ENCODE assay signal across 8 cellular contexts in the genomic region with DNA sequence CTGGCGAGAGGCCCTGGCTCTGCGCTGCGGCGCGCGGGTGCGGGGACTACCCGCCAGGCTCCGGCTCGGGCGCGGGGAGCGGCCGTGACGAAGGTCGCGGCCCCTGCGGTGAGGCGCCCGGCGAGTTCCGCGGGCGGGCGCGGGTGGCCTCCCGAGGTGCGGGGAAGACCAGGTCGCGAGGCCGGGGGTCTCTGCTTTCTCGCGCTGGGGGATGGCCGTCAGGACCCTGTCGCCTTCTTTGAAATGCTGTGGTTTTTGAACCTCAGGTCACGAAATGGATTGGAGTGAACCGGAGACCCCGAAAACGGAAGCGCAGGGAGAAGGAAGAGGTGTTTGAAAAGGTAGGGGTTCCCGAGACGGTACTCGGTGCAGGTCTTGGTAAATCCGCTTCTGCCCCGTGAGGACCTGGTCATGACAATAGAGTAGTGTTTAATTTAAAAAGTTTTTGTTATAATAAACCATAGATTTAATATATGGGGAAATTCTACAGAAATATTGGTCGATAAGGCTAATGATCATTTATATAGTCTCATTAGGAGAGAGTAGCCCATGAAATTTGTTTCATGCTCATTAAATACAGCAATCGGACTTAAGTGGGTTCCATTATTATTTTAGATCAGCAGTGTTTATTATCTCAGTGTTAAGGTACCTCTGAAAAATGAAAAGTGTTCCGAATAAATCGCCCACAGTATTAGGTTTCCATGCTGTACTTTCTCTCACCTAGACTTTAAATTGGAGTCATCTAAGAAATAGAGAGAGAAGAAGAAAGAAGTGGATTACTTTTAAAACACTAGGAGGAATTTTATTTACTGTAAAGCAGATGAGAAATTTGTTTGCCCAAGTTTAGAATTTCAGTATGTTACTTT.
DNase-seq lines count a peak whose midpoint lies in the region; ATAC-seq, FAIRE-seq and TF ChIP-seq lines count a peak whose summit lies in the region.

No MANE protein-coding gene starts in this region.

- peak in 2 of 8 donors; percentile 1 for ATAC-seq in heart right ventricle
- no peak for ATAC-seq in Right ventricle myocardium inferior
- peak in 2 of 4 donors; percentile 9 to 30 for ATAC-seq in pancreas
- no peak for ATAC-seq in omental fat pad (ENCODE audit: low FRiP score)
- ATAC-seq in GM18517 (IDR thresholded peaks at IDR 0.05; ENCODE audit: unreplicated experiment) = no peak

- H3K36me3 ChIP-seq in heart right ventricle = peaks cover 0 to 29% (median 3%) of the 10 kb centered on the region in 9 donors
- no peaks in the 10 kb centered on the region for H3K36me3 ChIP-seq in Peyer's patch
- no peaks in the 10 kb centered on the region for H3K36me3 ChIP-seq in esophagus (ENCODE audit: control insufficient read depth in 2 of 2, insufficient read depth in 2 of 2, low read length in 1 of 2)
- no peaks in the 10 kb centered on the region for H3K36me3 ChIP-seq in pancreas

- WGBS in heart right ventricle, 2 donors = 2 to 3% methylated on average over 47 to 49 of the region's 49 CpGs
- WGBS in esophagus, 2 donors = 3 to 4% methylated on average over 35 to 49 of the region's 49 CpGs
- WGBS in pancreas, 2 donors = 1% methylated on average over 49 of the region's 49 CpGs

- no peak for TF ChIP-seq POLR2A in Peyer's patch (IDR thresholded peaks at IDR 0.05)

- peaks cover 0 to 41% (median 0%) of the 10 kb centered on the region in 7 donors for H3K27me3 ChIP-seq in heart right ventricle
- no peaks in the 10 kb centered on the region for H3K27me3 ChIP-seq in Peyer's patch
- H3K27me3 ChIP-seq in esophagus (ENCODE audit: control insufficient read depth in 1 of 2, insufficient read depth in 2 of 2, low read length in 2 of 2) = no peaks in the 10 kb centered on the region
- no peaks in the 10 kb centered on the region for H3K27me3 ChIP-seq in pancreas

- no peak for TF ChIP-seq CTCF in heart right ventricle (IDR thresholded peaks at IDR 0.05)
- no peak for TF ChIP-seq CTCF in Peyer's patch (IDR thresholded peaks at IDR 0.05)
- no peak for TF ChIP-seq CTCF in pancreas (IDR thresholded peaks at IDR 0.05)
- TF ChIP-seq CTCF in omental fat pad (IDR thresholded peaks at IDR 0.05) = no peak

- DNase-seq in heart right ventricle (peak in 1 of 2 donors; percentile 27), Right ventricle myocardium inferior (ENCODE audit: missing footprints) (no peak), Peyer's patch (no peak), pancreas (peak in 5 of 6 donors; percentile 29 to 74 (median 41)), putamen (ENCODE audit: low spot score) (no peak), omental fat pad (ENCODE audit: low spot score) (no peak)

- H3K4me3 ChIP-seq in heart right ventricle = peak overlapping the region; percentile 36 to 91 (median 80)
- peak overlapping the region; percentile 56 to 92 (median 74) for H3K4me3 ChIP-seq in Peyer's patch
- peak overlapping the region; percentile 87 to 97 for H3K4me3 ChIP-seq in esophagus (ENCODE audit: low read depth in 1 of 2, low read length in 2 of 2)
- peak overlapping the region; percentile 41 to 83 (median 74) for H3K4me3 ChIP-seq in pancreas

- H3K27ac ChIP-seq in heart right ventricle (peak overlapping the region; percentile 96 to 100 (median 99)), Peyer's patch (peak overlapping the region; percentile 71 to 98 (median 94)), esophagus (ENCODE audit: low read depth in 2 of 2, low read length in 1 of 2) (peak overlapping the region; percentile 91 to 98), pancreas (peak overlapping the region; percentile 89 to 99 (median 98))

- FAIRE-seq in pancreas (lab: Jason Lieb, UNC) = no peak

- H3K4me1 ChIP-seq in heart right ventricle (peaks cover 2 to 71% (median 30%) of the 10 kb centered on the region in 9 donors), Peyer's patch (peaks cover 0 to 4% (median 0%) of the 10 kb centered on the region in 4 donors), esophagus (ENCODE audit: control insufficient read depth in 2 of 2, insufficient read depth in 2 of 2, low read length in 1 of 2) (no peaks in the 10 kb centered on the region), pancreas (peaks cover 17 to 24% (median 18%) of the 10 kb centered on the region in 3 donors)

- H3K9me3 ChIP-seq in heart right ventricle (no peaks in the 10 kb centered on the region), Peyer's patch (no peaks in the 10 kb centered on the region), esophagus (ENCODE audit: control insufficient read depth in 2 of 2, insufficient read depth in 1 of 2, low read depth in 1 of 2, low read length in 1 of 2) (no peaks in the 10 kb centered on the region), pancreas (no peaks in the 10 kb centered on the region)

- intact Hi-C loops in heart right ventricle (cut with DNase I) (loop anchor here in 9 of 10 donors (1.0 to 10.0 kb wide), 13 partner anchors 42 to 225 kb away; no protein-coding TSS in a partner anchor), Right ventricle myocardium inferior (cut with DNase I) (loop anchor here (1.0 to 5.0 kb wide), 4 partner anchors 42 to 223 kb away; no protein-coding TSS in a partner anchor), pancreas (cut with DNase I) (no loop called here)

Comparison
In these comparisons a context has a peak if more than half of its experiments do, and no peak if none do; other contexts are left out.
1. DNase-seq: peak in pancreas (5 of 6); none in Right ventricle myocardium inferior (single experiment), Peyer's patch (0 of 3), putamen (single experiment) and omental fat pad (single experiment).
2. intact Hi-C loops: an anchor here in heart right ventricle (1.0 to 10.0 kb wide) and Right ventricle myocardium inferior (1.0 to 5.0 kb wide); none called in pancreas.
3. Peak in every context shown above with its lines, with median percentiles within 50 percentile points of each other: H3K27ac ChIP-seq and H3K4me3 ChIP-seq.